In the genomic region with DNA sequence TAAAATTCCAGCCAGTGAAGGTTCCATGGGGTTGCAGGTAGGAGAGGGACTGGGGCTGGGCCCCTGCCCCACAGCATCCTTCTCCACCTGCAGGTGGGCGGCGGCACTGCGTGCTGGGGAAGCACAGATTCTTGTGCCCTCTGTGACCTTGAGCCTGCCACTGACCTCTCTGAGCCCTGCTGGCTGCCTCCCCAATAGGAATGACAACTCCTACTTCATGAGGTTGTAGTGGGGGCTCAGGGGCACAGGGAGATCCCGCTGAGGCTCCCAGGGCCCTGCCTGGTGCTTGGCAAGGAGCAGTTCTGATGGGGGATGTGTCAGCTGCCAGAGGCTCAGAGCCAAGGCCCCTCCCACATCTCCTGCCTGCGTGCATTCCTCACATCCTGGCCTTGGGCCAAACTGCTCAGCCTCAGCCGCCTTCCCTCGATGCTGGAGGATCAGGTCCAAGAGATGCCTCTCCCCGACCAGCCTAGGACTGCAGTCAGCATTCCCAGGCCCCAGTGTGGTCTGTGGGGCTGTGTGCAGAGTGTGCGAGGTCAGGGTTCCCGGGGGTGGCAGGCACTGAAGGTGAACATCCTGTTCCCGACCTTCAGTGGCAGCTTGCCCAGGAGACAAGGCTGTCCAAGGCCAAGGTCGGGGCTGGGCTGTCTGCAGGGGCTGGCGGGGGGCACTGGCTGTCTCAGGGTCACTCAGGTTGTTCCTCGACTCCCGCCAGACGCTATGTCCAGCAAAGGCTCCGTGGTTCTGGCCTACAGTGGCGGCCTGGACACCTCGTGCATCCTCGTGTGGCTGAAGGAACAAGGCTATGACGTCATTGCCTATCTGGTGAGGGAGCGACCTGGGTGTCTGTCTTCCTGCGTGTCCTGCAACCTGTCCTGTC, we compare ENCODE assay signal across 8 cellular contexts. TPM values are rescaled to one million over a fixed set of nuclear protein-coding genes. Genes with fewer than 3 reads are reported as not detected.
DNase-seq lines count a peak whose midpoint lies in the region; ATAC-seq and TF ChIP-seq lines count a peak whose summit lies in the region.

No MANE protein-coding gene starts in this region.

- TF ChIP-seq CTCF in WERI-Rb-1 (IDR thresholded peaks at IDR 0.05; ENCODE audit: low read depth, low read length), result peak; percentile 92

- H3K27me3 Mint-ChIP-seq in activated CD8-positive, alpha-beta memory T cell treated with anti-CD3 and anti-CD28 coated beads, Interleukin-2, amount 10 ng/mL, durations not matched to agents 7 days and 5 days, result no peaks in the 10 kb centered on the region

- no peaks in the 10 kb centered on the region for H3K9me3 Mint-ChIP-seq in activated CD8-positive, alpha-beta memory T cell treated with anti-CD3 and anti-CD28 coated beads, Interleukin-2, amount 10 ng/mL, durations not matched to agents 7 days and 5 days (ENCODE audit: low read depth)

- no peaks in the 10 kb centered on the region for H3K27me3 ChIP-seq in WERI-Rb-1 (ENCODE audit: insufficient read depth, low read depth, severe bottlenecking)

- no peaks in the 10 kb centered on the region for H3K36me3 Mint-ChIP-seq in activated CD8-positive, alpha-beta memory T cell treated with anti-CD3 and anti-CD28 coated beads, Interleukin-2, amount 10 ng/mL, durations not matched to agents 7 days and 5 days

- no peaks in the 10 kb centered on the region for H3K36me3 ChIP-seq in WERI-Rb-1

- peaks cover 14% of the 10 kb centered on the region for H3K4me1 Mint-ChIP-seq in activated CD8-positive, alpha-beta memory T cell treated with anti-CD3 and anti-CD28 coated beads, Interleukin-2, amount 10 ng/mL, durations not matched to agents 7 days and 5 days

- H3K4me3 ChIP-seq in WERI-Rb-1 (ENCODE audit: low read depth, low read length), result no peak overlapping the region

- peak; percentile 48 for ATAC-seq in activated CD8-positive, alpha-beta memory T cell treated with anti-CD3 and anti-CD28 coated beads, Interleukin-2, amount 10 ng/mL, durations not matched to agents 7 days and 5 days
- no peak for ATAC-seq in GM18517 (IDR thresholded peaks at IDR 0.05; ENCODE audit: unreplicated experiment)

- H3K27ac Mint-ChIP-seq in activated CD8-positive, alpha-beta memory T cell treated with anti-CD3 and anti-CD28 coated beads, Interleukin-2, amount 10 ng/mL, durations not matched to agents 7 days and 5 days, result no peak overlapping the region

- no peak overlapping the region for H3K4me3 Mint-ChIP-seq in activated CD8-positive, alpha-beta memory T cell treated with anti-CD3 and anti-CD28 coated beads, Interleukin-2, amount 10 ng/mL, durations not matched to agents 7 days and 5 days

- CTCF ChIA-PET in activated CD8-positive, alpha-beta memory T cell treated with anti-CD3 and anti-CD28 coated beads, Interleukin-2, amount 10 ng/mL, durations not matched to agents 7 days and 5 days (lab: Charles Lee), result interaction anchor here (2.0 kb wide), 1 partner anchor 9 kb away, joined by 6 read pairs; no protein-coding TSS in a partner anchor

- DNase-seq in activated CD8-positive, alpha-beta memory T cell treated with anti-CD3 and anti-CD28 coated beads, Interleukin-2, amount 10 ng/mL, durations not matched to agents 7 days and 5 days, result no peak
- DNase-seq in activated CD8-positive, alpha-beta memory T cell treated with anti-CD3 and anti-CD28 coated beads for 24 hours, result no peak
- DNase-seq in NCI-H187 treated with DMSO at 0.1 percent for 48 hours (lab: John Stamatoyannopoulos, UW) (peak; percentile 66), WERI-Rb-1 (peak; percentile 74), glomerular endothelial cell (ENCODE audit: extremely low read depth, low read depth, low spot score) (peak; percentile 52), pulmonary artery endothelial cell (ENCODE audit: low read depth, low spot score) (peak; percentile 84), activated gamma-delta T cell (lab: John Stamatoyannopoulos, UW) (no peak)

- H3K27ac ChIP-seq in WERI-Rb-1, result no peak overlapping the region

- H3K9me3 ChIP-seq in WERI-Rb-1 (ENCODE audit: severe bottlenecking), result no peaks in the 10 kb centered on the region

RNA-seq across cellular contexts. Expression of gene ASS1, which starts 7.0 kb away (rescaled TPM):
- total RNA-seq in activated CD8-positive, alpha-beta memory T cell treated with anti-CD3 and anti-CD28 coated beads, Interleukin-2, amount 10 ng/mL, durations not matched to agents 7 days and 5 days, result 10 to 100 TPM in 1 of 2 experiments, 1 to 10 TPM in 1; 5.3 to 11.1 TPM
- total RNA-seq in glomerular endothelial cell, result 1.3 and 6.2 TPM in 2 replicates
- 3.0 and 6.9 TPM in 2 replicates for total RNA-seq in pulmonary artery endothelial cell

Comparison
In these comparisons a context has a peak if more than half of its experiments do, and no peak if none do; other contexts are left out.
1. DNase-seq: peak in NCI-H187 treated with DMSO at 0.1 percent for 48 hours (single experiment), WERI-Rb-1 (single experiment), glomerular endothelial cell (single experiment) and pulmonary artery endothelial cell (single experiment); none in activated CD8-positive, alpha-beta memory T cell treated with anti-CD3 and anti-CD28 coated beads, Interleukin-2, amount 10 ng/mL, durations not matched to agents 7 days and 5 days (single experiment), activated CD8-positive, alpha-beta memory T cell treated with anti-CD3 and anti-CD28 coated beads for 24 hours (single experiment) and activated gamma-delta T cell (single experiment).